In the genomic region with DNA sequence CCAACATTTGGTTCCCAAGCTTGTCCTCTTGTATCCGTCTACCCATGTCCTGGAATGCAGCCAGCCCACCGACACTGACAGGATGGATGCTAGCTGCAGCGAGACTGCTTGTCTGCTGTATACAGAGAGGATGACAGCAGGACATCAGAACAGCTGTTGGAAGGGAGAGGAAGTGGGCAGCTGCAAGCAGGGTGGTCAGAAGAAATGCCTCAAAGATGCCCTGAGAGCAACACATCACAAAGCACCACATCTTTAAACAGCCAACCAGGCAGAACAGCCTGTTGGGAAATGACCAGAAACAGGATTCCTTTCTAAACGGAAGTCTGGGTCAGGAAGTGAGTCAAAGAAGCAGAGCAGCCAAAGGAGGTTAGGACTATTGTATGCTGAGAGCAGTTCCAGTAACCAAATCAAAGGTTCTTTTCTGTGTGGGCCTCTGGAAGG, we compare ENCODE assay signal across 9 cellular contexts.
DNase-seq lines count a peak whose midpoint lies in the region; ATAC-seq lines count a peak whose summit lies in the region.
"Had no signal": no experiment of that assay in that cellular context is flagged by ENCODE, and none has a peak within 500 bp of the region (broad histone marks: within the 10 kb centered on the region; RNA-seq: fewer than 3 reads in every experiment).

No MANE protein-coding gene starts in this region.

- peaks cover 8% of the 10 kb centered on the region for H3K4me1 Mint-ChIP-seq in stimulated activated naive CD8-positive, alpha-beta T cell treated with anti-CD3 and anti-CD28 coated beads, Interleukin-15, amount 100 ng/mL, for 72 hours

- no peak for DNase-seq in stimulated activated naive CD8-positive, alpha-beta T cell treated with anti-CD3 and anti-CD28 coated beads, Interleukin-15, amount 100 ng/mL, for 72 hours
- no peak for DNase-seq in stimulated activated naive CD8-positive, alpha-beta T cell treated with anti-CD3 and anti-CD28 coated beads, Interleukin-15, Interleukin-2, amounts not matched to agents 100 U/mL and 50 U/mL, for 24 hours
- DNase-seq in HS-27A (ENCODE audit: low read depth) (peak; percentile 5), epidermal melanocyte (ENCODE audit: insufficient read length, low spot score) (peak; percentile 22), left lobe of liver (ENCODE audit: low spot score) (no peak), NCI-H2227 treated with DMSO at 0.1 percent for 48 hours (lab: John Stamatoyannopoulos, UW) (no peak)
- DNase-seq: naive B cell had no signal

- no peaks in the 10 kb centered on the region for H3K9me3 Mint-ChIP-seq in stimulated activated naive CD8-positive, alpha-beta T cell treated with anti-CD3 and anti-CD28 coated beads, Interleukin-15, amount 100 ng/mL, for 72 hours
- H3K9me3 Mint-ChIP-seq: naive B cell had no signal

- no peak overlapping the region for H3K4me3 Mint-ChIP-seq in stimulated activated naive CD8-positive, alpha-beta T cell treated with anti-CD3 and anti-CD28 coated beads, Interleukin-15, amount 100 ng/mL, for 72 hours
- H3K4me3 Mint-ChIP-seq: naive B cell had no signal

- H3K27ac Mint-ChIP-seq in stimulated activated naive CD8-positive, alpha-beta T cell treated with anti-CD3 and anti-CD28 coated beads, Interleukin-15, amount 100 ng/mL, for 72 hours = no peak overlapping the region
- H3K27ac Mint-ChIP-seq: naive B cell had no signal

- no peaks in the 10 kb centered on the region for H3K27me3 Mint-ChIP-seq in stimulated activated naive CD8-positive, alpha-beta T cell treated with anti-CD3 and anti-CD28 coated beads, Interleukin-15, amount 100 ng/mL, for 72 hours
- H3K27me3 Mint-ChIP-seq: naive B cell had no signal

- peak; percentile 62 for ATAC-seq in stimulated activated naive CD8-positive, alpha-beta T cell treated with anti-CD3 and anti-CD28 coated beads, Interleukin-15, amount 100 ng/mL, for 72 hours
- ATAC-seq in stimulated activated naive CD8-positive, alpha-beta T cell treated with anti-CD3 and anti-CD28 coated beads, Interleukin-15, Interleukin-2, amounts not matched to agents 100 U/mL and 50 U/mL, for 24 hours = no peak
- ATAC-seq in HG03457 (IDR thresholded peaks at IDR 0.05; ENCODE audit: unreplicated experiment) = no peak
- ATAC-seq in left lobe of liver = no peak
- no peak for ATAC-seq in HG03460 (IDR thresholded peaks at IDR 0.05; ENCODE audit: unreplicated experiment)

Comparison
In these comparisons a context has a peak if more than half of its experiments do, and no peak if none do; other contexts are left out.
1. DNase-seq: peak in HS-27A (single experiment) and epidermal melanocyte (single experiment); none in stimulated activated naive CD8-positive, alpha-beta T cell treated with anti-CD3 and anti-CD28 coated beads, Interleukin-15, amount 100 ng/mL, for 72 hours (0 of 2), stimulated activated naive CD8-positive, alpha-beta T cell treated with anti-CD3 and anti-CD28 coated beads, Interleukin-15, Interleukin-2, amounts not matched to agents 100 U/mL and 50 U/mL, for 24 hours (single experiment), left lobe of liver (single experiment) and NCI-H2227 treated with DMSO at 0.1 percent for 48 hours (single experiment).